In the genomic region with DNA sequence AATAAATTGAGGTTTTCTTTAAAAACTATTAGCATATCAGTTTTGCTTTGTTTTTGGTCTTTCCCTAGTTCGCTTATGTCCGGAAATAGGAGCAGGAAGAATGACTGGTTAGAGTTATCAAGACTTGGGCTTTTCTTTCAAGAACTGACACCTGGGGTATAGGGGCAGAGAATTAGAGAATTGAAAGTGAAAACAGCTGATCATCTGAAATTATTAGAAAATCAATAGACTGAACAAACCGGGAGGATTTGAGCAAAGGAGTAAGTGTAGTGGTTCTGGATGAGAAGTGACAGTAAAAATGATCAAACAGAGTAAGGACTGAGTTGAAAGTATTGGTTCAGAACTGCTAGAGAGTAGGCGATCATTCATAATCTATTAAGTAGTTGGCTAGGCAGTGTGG, we compare ENCODE assay signal across 17 cellular contexts. TPM values are rescaled to one million over a fixed set of nuclear protein-coding genes. Genes with fewer than 3 reads are reported as not detected.
DNase-seq lines count a peak whose midpoint lies in the region; ATAC-seq and TF ChIP-seq lines count a peak whose summit lies in the region.
"Had no signal": no experiment of that assay in that cellular context is flagged by ENCODE, and none has a peak within 500 bp of the region (broad histone marks: within the 10 kb centered on the region; RNA-seq: fewer than 3 reads in every experiment).

No MANE protein-coding gene starts in this region.

- H4K20me1 ChIP-seq in BLaER1 treated with 17β-estradiol and CSF1 and Interleukin-3, amounts not matched to agents 10 nM and 100 nM = peaks cover 0 to 95% (median 0%) of the 10 kb centered on the region in 11 experiments; a peak in 6 of 22 replicates
- H4K20me1 ChIP-seq in KMS-11 (ENCODE audit: insufficient read depth) (no peaks in the 10 kb centered on the region), SK-N-SH (ENCODE audit: insufficient read depth) (0 out of 2 replicates have a peak, but pooled peaks cover 4% of the 10 kb centered on the region)

- H3K9ac ChIP-seq in BLaER1 treated with 17β-estradiol and CSF1 and Interleukin-3, amounts not matched to agents 10 nM and 100 nM = no peak overlapping the region
- no peak overlapping the region for H3K9ac ChIP-seq in KMS-11
- no peak overlapping the region for H3K9ac ChIP-seq in SK-N-SH

- no peak overlapping the region for H3K4me3 ChIP-seq in BLaER1 treated with 17β-estradiol and CSF1 and Interleukin-3, amounts not matched to agents 10 nM and 100 nM
- H3K4me3 ChIP-seq in KMS-11 (IDR thresholded peaks at IDR 0.05; ENCODE audit: insufficient read depth, low read depth, low read length) (no peak overlapping the region), SK-N-SH (ENCODE audit: low read depth in 2 of 2, low read length in 1 of 2) (no peak overlapping the region)
- H3K4me3 ChIP-seq: A549, cardiac muscle cell had no signal

- no peaks in the 10 kb centered on the region for H3K27me3 ChIP-seq in BLaER1 treated with 17β-estradiol and CSF1 and Interleukin-3, amounts not matched to agents 10 nM and 100 nM
- H3K27me3 ChIP-seq in KMS-11 (ENCODE audit: insufficient read depth, low read depth) (no peaks in the 10 kb centered on the region), SK-N-SH (ENCODE audit: insufficient read depth) (no peaks in the 10 kb centered on the region)
- H3K27me3 ChIP-seq: cardiac muscle cell had no signal

- WGBS in SK-N-SH (ENCODE audit: low lambda C conversion rate) = 95% methylated on average over 4 of the region's 4 CpGs

- no peaks in the 10 kb centered on the region for H3K9me2 ChIP-seq in SK-N-SH

- no peak for TF ChIP-seq RAD21 in SK-N-SH (IDR thresholded peaks at IDR 0.05; ENCODE audit: low read length)

- no peak overlapping the region for H3K4me3 Mint-ChIP-seq in activated naive CD8-positive, alpha-beta T cell treated with anti-CD3 and anti-CD28 coated beads, Interleukin-2, amount 50 U/mL, for 24 hours
- H3K4me3 Mint-ChIP-seq: activated naive CD4-positive, alpha-beta T cell treated with anti-CD3 and anti-CD28 coated beads for 36 hours; immature natural killer cell; mesothelial cell of epicardium had no signal

- H3K4me1 Mint-ChIP-seq in activated naive CD8-positive, alpha-beta T cell treated with anti-CD3 and anti-CD28 coated beads, Interleukin-2, amount 50 U/mL, for 24 hours = peaks cover 12% of the 10 kb centered on the region

- CTCF ChIA-PET in SK-N-SH (lab: Yijun Ruan, JAX) = interaction anchor here (0.6 to 1.3 kb wide), 3 partner anchors 21 to 1064 kb away, joined by 3 to 4 read pairs (median 3); no protein-coding TSS in a partner anchor

- POLR2A ChIA-PET in SK-N-SH (lab: Yijun Ruan, JAX) = no interaction called here

- H3K79me2 ChIP-seq in KMS-11 (ENCODE audit: insufficient read depth, low read depth) (peaks cover 56% of the 10 kb centered on the region), SK-N-SH (ENCODE audit: insufficient read depth) (peaks cover 43% of the 10 kb centered on the region)

- H3F3A ChIP-seq in SK-N-SH (replicated peaks; ENCODE audit: insufficient read depth) = no peaks in the 10 kb centered on the region

- no peaks in the 10 kb centered on the region for H3K9me3 Mint-ChIP-seq in activated naive CD8-positive, alpha-beta T cell treated with anti-CD3 and anti-CD28 coated beads, Interleukin-2, amount 50 U/mL, for 24 hours
- H3K9me3 Mint-ChIP-seq: activated naive CD4-positive, alpha-beta T cell treated with anti-CD3 and anti-CD28 coated beads for 36 hours; immature natural killer cell; mesothelial cell of epicardium had no signal

- no peak for DNase-seq in activated naive CD8-positive, alpha-beta T cell treated with anti-CD3 and anti-CD28 coated beads, Interleukin-2, amount 50 U/mL, for 24 hours
- DNase-seq in SK-N-SH (no peak), NCI-H1436 (lab: John Stamatoyannopoulos, UW) (no peak)
- DNase-seq in activated CD4-positive, alpha-beta T cell treated with anti-CD3 and anti-CD28 coated beads for 48 hours = no peak
- DNase-seq: activated naive CD4-positive, alpha-beta T cell treated with anti-CD3 and anti-CD28 coated beads for 36 hours; foreskin melanocyte; immature natural killer cell; NCI-H2227 treated with DMSO at 0.1 percent for 48 hours; nucleus accumbens had no signal

- H3K36me3 Mint-ChIP-seq in activated naive CD8-positive, alpha-beta T cell treated with anti-CD3 and anti-CD28 coated beads, Interleukin-2, amount 50 U/mL, for 24 hours (ENCODE audit: low read depth) = peaks cover 1% of the 10 kb centered on the region

- H3K4me2 ChIP-seq in BLaER1 treated with 17β-estradiol and CSF1 and Interleukin-3, amounts not matched to agents 10 nM and 100 nM = peak overlapping the region in 8 of 11 experiments; percentile 3 to 98 (median 20); a peak in 10 of 22 replicates
- peak overlapping the region; percentile 95 for H3K4me2 ChIP-seq in KMS-11
- H3K4me2 ChIP-seq in SK-N-SH = no peak overlapping the region
- H3K4me2 ChIP-seq: A549 had no signal

- no peaks in the 10 kb centered on the region; a peak in 1 of 22 replicates for H3K9me3 ChIP-seq in BLaER1 treated with 17β-estradiol and CSF1 and Interleukin-3, amounts not matched to agents 10 nM and 100 nM (replicated peaks in 1 of 11)
- H3K9me3 ChIP-seq in SK-N-SH = no peaks in the 10 kb centered on the region
- H3K9me3 ChIP-seq: A549 had no signal

- no peak for TF ChIP-seq CTCF in KMS-11 (conservative IDR thresholded peaks at IDR 0.05; ENCODE audit: low read depth, low read length)
- no peak for TF ChIP-seq CTCF in SK-N-SH (IDR thresholded peaks at IDR 0.05)

- no peak for TF ChIP-seq EP300 in SK-N-SH (IDR thresholded peaks at IDR 0.05; ENCODE audit: borderline replicate concordance in 1 of 2, low read depth in 1 of 2, low read length in 1 of 2)

- H2AFZ ChIP-seq in KMS-11 (ENCODE audit: low read depth) (no peak overlapping the region), SK-N-SH (ENCODE audit: low read depth) (no peak overlapping the region)

- no peak overlapping the region for H3K27ac Mint-ChIP-seq in activated naive CD8-positive, alpha-beta T cell treated with anti-CD3 and anti-CD28 coated beads, Interleukin-2, amount 50 U/mL, for 24 hours
- H3K27ac Mint-ChIP-seq: activated naive CD4-positive, alpha-beta T cell treated with anti-CD3 and anti-CD28 coated beads for 36 hours; immature natural killer cell; mesothelial cell of epicardium had no signal

- H3K36me3 ChIP-seq in BLaER1 treated with 17β-estradiol and CSF1 and Interleukin-3, amounts not matched to agents 10 nM and 100 nM = peaks cover 0 to 34% (median 23%) of the 10 kb centered on the region in 11 experiments; a peak in 15 of 22 replicates
- no peaks in the 10 kb centered on the region; the same call in 1 of the 2 replicates for H3K36me3 ChIP-seq in KMS-11 (ENCODE audit: insufficient read depth)
- peaks cover 0 to 12% of the 10 kb centered on the region in 2 experiments for H3K36me3 ChIP-seq in SK-N-SH (replicated peaks in 1 of 2; ENCODE audit: control insufficient read depth in 1 of 2, insufficient read depth in 2 of 2, low read length in 1 of 2)
- H3K36me3 ChIP-seq: cardiac muscle cell had no signal

- peak; percentile 51 for ATAC-seq in GM18858 (IDR thresholded peaks at IDR 0.05; ENCODE audit: unreplicated experiment)
- ATAC-seq in GM21723 (IDR thresholded peaks at IDR 0.05; ENCODE audit: unreplicated experiment) = peak; percentile 64
- ATAC-seq in activated naive CD8-positive, alpha-beta T cell treated with anti-CD3 and anti-CD28 coated beads, Interleukin-2, amount 50 U/mL, for 24 hours = no peak
- ATAC-seq: A549, SK-N-SH treated with all-trans-retinoic acid at 6 μM for 48 hours had no signal

- no peaks in the 10 kb centered on the region for H3K27me3 Mint-ChIP-seq in activated naive CD8-positive, alpha-beta T cell treated with anti-CD3 and anti-CD28 coated beads, Interleukin-2, amount 50 U/mL, for 24 hours

- H3K4me1 ChIP-seq in BLaER1 treated with 17β-estradiol and CSF1 and Interleukin-3, amounts not matched to agents 10 nM and 100 nM = peaks cover 25 to 49% (median 41%) of the 10 kb centered on the region in 10 experiments
- H3K4me1 ChIP-seq in KMS-11 (ENCODE audit: low read depth, poor library complexity, severe bottlenecking) = peaks cover 60% of the 10 kb centered on the region
- H3K4me1 ChIP-seq in SK-N-SH (ENCODE audit: control insufficient read depth in 1 of 2, insufficient read depth in 2 of 2, low read depth in 1 of 2, low read length in 1 of 2) = peaks cover 0 to 2% of the 10 kb centered on the region in 2 experiments; a peak in 2 of 4 replicates

- H3K27ac ChIP-seq in BLaER1 treated with 17β-estradiol and CSF1 and Interleukin-3, amounts not matched to agents 10 nM and 100 nM = no peak overlapping the region
- H3K27ac ChIP-seq in KMS-11 (peak overlapping the region; percentile 60), SK-N-SH (ENCODE audit: low read depth in 2 of 2, low read length in 1 of 2) (no peak overlapping the region)
- H3K27ac ChIP-seq: A549, cardiac muscle cell had no signal

TF ChIP-seq in SK-N-SH, 30 proteins besides CTCF, POLR2A, EP300 and RAD21 (continues in another document):
- no peak for TF ChIP-seq ELF1 (IDR thresholded peaks at IDR 0.05)
- no peak for TF ChIP-seq SMC3 (IDR thresholded peaks at IDR 0.05; ENCODE audit: low read depth, low read length)
- TF ChIP-seq, protein P1, sequence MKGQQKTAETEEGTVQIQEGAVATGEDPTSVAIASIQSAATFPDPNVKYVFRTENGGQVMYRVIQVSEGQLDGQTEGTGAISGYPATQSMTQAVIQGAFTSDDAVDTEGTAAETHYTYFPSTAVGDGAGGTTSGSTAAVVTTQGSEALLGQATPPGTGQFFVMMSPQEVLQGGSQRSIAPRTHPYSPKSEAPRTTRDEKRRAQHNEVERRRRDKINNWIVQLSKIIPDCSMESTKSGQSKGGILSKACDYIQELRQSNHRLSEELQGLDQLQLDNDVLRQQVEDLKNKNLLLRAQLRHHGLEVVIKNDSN (IDR thresholded peaks at IDR 0.05; ENCODE audit: borderline replicate concordance, low read depth) = no peak

RNA-seq across cellular contexts. Expression of gene MINDY2, which starts 6.0 kb away (rescaled TPM):
- polyA plus RNA-seq in SK-N-SH (2012; rRNA removed) = 1.0 and 1.5 TPM in 2 replicates
- polyA plus RNA-seq in SK-N-SH (2012; cell fraction: cytosol; rRNA removed) = 1.7 and 1.9 TPM in 2 replicates
- 1.4 and 1.6 TPM in 2 replicates for polyA plus RNA-seq in SK-N-SH (2012; cell fraction: nucleus; rRNA removed)

RNA-seq across cellular contexts. Expression of gene ADAM10, which starts 27.6 kb away (rescaled TPM):
- polyA plus RNA-seq in SK-N-SH (2012; rRNA removed) = 83.5 and 104 TPM in 2 replicates
- polyA plus RNA-seq in SK-N-SH (2012; cell fraction: cytosol; rRNA removed) = 77.8 and 97.2 TPM in 2 replicates
- 47.5 and 51.8 TPM in 2 replicates for polyA plus RNA-seq in SK-N-SH (2012; cell fraction: nucleus; rRNA removed)
